ENCODE assay signal across 8 cellular contexts in genomic region chr1:157580179-157580827, GRCh38. TPM values are rescaled to one million over a fixed set of nuclear protein-coding genes. Genes with fewer than 3 reads are reported as not detected.
DNase-seq lines count a peak whose midpoint lies in the region; ATAC-seq and TF ChIP-seq lines count a peak whose summit lies in the region.

No MANE protein-coding gene starts in this region.

- H2AK5ac ChIP-seq in H9 (ENCODE audit: insufficient read length, low read length): no peak overlapping the region

- H2BK20ac ChIP-seq in H9 (ENCODE audit: low read depth, low read length, poor library complexity, severe bottlenecking): no peak overlapping the region

- H3K4me2 ChIP-seq in H9 (ENCODE audit: insufficient read depth, insufficient read length, low read length): no peak overlapping the region

- no peaks in the 10 kb centered on the region for H3K4me1 ChIP-seq in H9 (ENCODE audit: insufficient read depth, low read length)

- H3K9me3 Mint-ChIP-seq in H9: no peaks in the 10 kb centered on the region
- no peaks in the 10 kb centered on the region for H3K9me3 Mint-ChIP-seq in stimulated activated naive B cell treated with anti-CD40 and anti-IgM and Interleukin-4, amounts not matched to agents 10 μg/mL and 1 μg/mL and 100 μg/mL, for 72 hours

- no peak overlapping the region for H3K27ac ChIP-seq in H9 (ENCODE audit: insufficient read length, low read depth, low read length)

- no peaks in the 10 kb centered on the region; the same call in 1 of the 2 replicates for H3K27me3 Mint-ChIP-seq in H9 (ENCODE audit: low read depth)
- H3K27me3 Mint-ChIP-seq in stimulated activated naive B cell treated with anti-CD40 and anti-IgM and Interleukin-4, amounts not matched to agents 10 μg/mL and 1 μg/mL and 100 μg/mL, for 72 hours: no peaks in the 10 kb centered on the region

- no CpG with 5 or more reads among the region's 4 CpGs for WGBS in H9 (ENCODE audit: extremely low coverage, insufficient read length, low lambda C conversion rate)

- H4K5ac ChIP-seq in H9 (ENCODE audit: insufficient read length, low read depth, low read length): no peak overlapping the region

- H3K27me3 ChIP-seq in H9 (ENCODE audit: insufficient read depth, low read length): no peaks in the 10 kb centered on the region

- no peaks in the 10 kb centered on the region for H3K79me1 ChIP-seq in H9 (ENCODE audit: insufficient read depth, low read depth, low read length, poor library complexity, severe bottlenecking)

- H3K27ac Mint-ChIP-seq in H9: no peak overlapping the region
- peak overlapping the region; percentile 86 for H3K27ac Mint-ChIP-seq in stimulated activated naive B cell treated with anti-CD40 and anti-IgM and Interleukin-4, amounts not matched to agents 10 μg/mL and 1 μg/mL and 100 μg/mL, for 72 hours

- no peak overlapping the region for H2AFZ ChIP-seq in H9 (ENCODE audit: low read length)

- H3K36me3 Mint-ChIP-seq in H9 (ENCODE audit: insufficient read depth in 1 of 3, low read depth in 3 of 3): no peaks in the 10 kb centered on the region
- peaks cover 2 to 3% of the 10 kb centered on the region in 2 donors for H3K36me3 Mint-ChIP-seq in stimulated activated naive B cell treated with anti-CD40 and anti-IgM and Interleukin-4, amounts not matched to agents 10 μg/mL and 1 μg/mL and 100 μg/mL, for 72 hours

- DNase-seq in DMS114 treated with DMSO at 0.1 percent for 48 hours (lab: John Stamatoyannopoulos, UW; ENCODE audit: unreplicated experiment) (peak; percentile 70), H9 (peak; percentile 64), NCI-H345 (lab: John Stamatoyannopoulos, UW) (peak; percentile 49), astrocyte of the cerebellum (ENCODE audit: low read depth) (peak; percentile 49), iPS-NIHi7 (ENCODE audit: extremely low spot score) (peak; percentile 74)
- peak; percentile 44 for DNase-seq in stimulated activated naive B cell treated with anti-CD40 and anti-IgM and Interleukin-4, amounts not matched to agents 10 μg/mL and 1 μg/mL and 100 μg/mL, for 72 hours

- no peaks in the 10 kb centered on the region for H4K20me1 ChIP-seq in H9 (ENCODE audit: control insufficient read depth, insufficient read depth, insufficient read length)

- H3K79me2 ChIP-seq in H9 (ENCODE audit: insufficient read depth, low read length): no peaks in the 10 kb centered on the region

- no peak overlapping the region for H3K23ac ChIP-seq in H9 (ENCODE audit: insufficient read length, low read depth, low read length)

- peaks cover 4 to 11% of the 10 kb centered on the region in 2 experiments for H3K4me1 Mint-ChIP-seq in H9
- H3K4me1 Mint-ChIP-seq in stimulated activated naive B cell treated with anti-CD40 and anti-IgM and Interleukin-4, amounts not matched to agents 10 μg/mL and 1 μg/mL and 100 μg/mL, for 72 hours: peaks cover 46 to 53% of the 10 kb centered on the region in 2 donors

- H4K91ac ChIP-seq in H9 (ENCODE audit: insufficient read length, low read depth, low read length): no peak overlapping the region

- H2BK15ac ChIP-seq in H9 (ENCODE audit: low read depth, low read length): no peak overlapping the region

- TF ChIP-seq CTCF in H9 (conservative IDR thresholded peaks at IDR 0.05) (peak; percentile 87), astrocyte of the cerebellum (IDR thresholded peaks at IDR 0.05; ENCODE audit: low read depth, low read length, missing control alignments) (peak; percentile 75)

- H3K4me3 ChIP-seq in astrocyte of the cerebellum (ENCODE audit: low read depth, low read length): no peak overlapping the region

- H3K9me3 ChIP-seq in H9 (ENCODE audit: control insufficient read depth, low read depth, low read length): no peaks in the 10 kb centered on the region

- H4K8ac ChIP-seq in H9 (replicated peaks; ENCODE audit: insufficient read length, low read depth, low read length): no peak overlapping the region

- peak; percentile 42 to 48 for ATAC-seq in stimulated activated naive B cell treated with anti-CD40 and anti-IgM and Interleukin-4, amounts not matched to agents 10 μg/mL and 1 μg/mL and 100 μg/mL, for 72 hours (replicated peaks)
- no peak for ATAC-seq in HG02763 (IDR thresholded peaks at IDR 0.05; ENCODE audit: unreplicated experiment)
- no peak for ATAC-seq in HG03175 (IDR thresholded peaks at IDR 0.05; ENCODE audit: unreplicated experiment)

- H2BK5ac ChIP-seq in H9 (ENCODE audit: insufficient read length, low read length): no peak overlapping the region

- H3K23me2 ChIP-seq in H9 (ENCODE audit: insufficient read length, low read depth, low read length, poor library complexity, severe bottlenecking): no peaks in the 10 kb centered on the region

- H3K9ac ChIP-seq in H9 (ENCODE audit: extremely low read depth, insufficient read length, low read length): no peak overlapping the region

- no peak overlapping the region for H2BK120ac ChIP-seq in H9 (ENCODE audit: low read depth, low read length, poor library complexity, severe bottlenecking)

- H3K18ac ChIP-seq in H9 (ENCODE audit: insufficient read length, low read depth, low read length): no peak overlapping the region

- no peak overlapping the region for H3K4ac ChIP-seq in H9 (ENCODE audit: low read depth, low read length)

- no peak overlapping the region for H3K4me3 Mint-ChIP-seq in H9
- no peak overlapping the region for H3K4me3 Mint-ChIP-seq in stimulated activated naive B cell treated with anti-CD40 and anti-IgM and Interleukin-4, amounts not matched to agents 10 μg/mL and 1 μg/mL and 100 μg/mL, for 72 hours

- H3T11ph ChIP-seq in H9 (ENCODE audit: low read length): no peak overlapping the region

- in situ Hi-C loops in astrocyte of the cerebellum (cut with HindIII; ENCODE audit: low sequenced_read_pairs): no loop called here

- no peak overlapping the region for H3K14ac ChIP-seq in H9 (ENCODE audit: insufficient read depth, low read length)

- H3K56ac ChIP-seq in H9 (ENCODE audit: insufficient read length, low read depth, low read length): no peak overlapping the region

- no peak overlapping the region for H2BK12ac ChIP-seq in H9 (ENCODE audit: insufficient read length, low read depth, low read length)

RNA-seq across cellular contexts. Expression of gene FCRL4, which starts 17.6 kb away (rescaled TPM):
- not detected in 2 replicates for total RNA-seq in H9 (2021)

RNA-seq across cellular contexts. Expression of gene FCRL5, which starts 28.0 kb away (rescaled TPM):
- 0.98 and 1.1 TPM in 2 replicates for total RNA-seq in H9 (2021)

Comparison
In these comparisons a context has a peak if more than half of its experiments do, and no peak if none do; other contexts are left out.
1. ATAC-seq: peak in stimulated activated naive B cell treated with anti-CD40 and anti-IgM and Interleukin-4, amounts not matched to agents 10 μg/mL and 1 μg/mL and 100 μg/mL, for 72 hours (2 of 2); none in HG02763 (single experiment) and HG03175 (single experiment).
2. Peak in every context shown above with its lines, with median percentiles within 50 percentile points of each other: DNase-seq.